In the genomic region with DNA sequence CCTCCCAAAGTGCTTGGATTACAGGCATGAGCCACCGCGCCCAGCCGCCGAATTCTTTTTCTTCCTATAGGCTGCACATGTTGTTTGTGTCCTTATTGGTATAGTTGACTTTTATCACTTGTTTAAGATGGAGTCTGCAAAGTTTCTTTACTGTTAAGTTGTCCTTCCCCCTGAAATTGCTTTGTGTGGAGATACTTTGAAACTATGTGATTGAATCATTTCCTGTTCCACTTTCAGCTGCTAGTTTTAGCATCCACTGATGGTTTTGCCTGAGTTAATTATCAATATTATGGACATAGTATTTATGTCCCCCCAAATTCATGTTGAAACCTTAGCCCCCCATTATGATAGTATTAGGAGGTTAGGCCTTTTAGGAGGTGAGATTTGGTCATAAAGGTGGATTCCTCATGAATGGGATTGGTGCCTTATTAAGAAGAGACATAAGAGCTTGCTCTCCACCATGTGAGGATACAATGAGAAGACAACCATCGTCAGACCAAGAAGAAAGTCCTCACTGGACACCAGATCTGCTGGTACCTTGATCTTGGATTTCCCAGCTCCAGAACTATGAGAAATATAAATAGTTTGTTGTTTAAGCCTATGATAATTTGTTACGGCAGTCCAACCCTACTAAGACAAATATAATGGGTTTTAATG, we compare ENCODE assay signal across 9 cellular contexts. TPM values are rescaled to one million over a fixed set of nuclear protein-coding genes. Genes with fewer than 3 reads are reported as not detected.
DNase-seq lines count a peak whose midpoint lies in the region; ATAC-seq and TF ChIP-seq lines count a peak whose summit lies in the region.
"Had no signal": no experiment of that assay in that cellular context is flagged by ENCODE, and none has a peak within 500 bp of the region (broad histone marks: within the 10 kb centered on the region; RNA-seq: fewer than 3 reads in every experiment).

No MANE protein-coding gene starts in this region.

- no peak overlapping the region for H3K4me3 Mint-ChIP-seq in chondrocyte (ENCODE audit: unreplicated experiment)
- H3K4me3 Mint-ChIP-seq in Caco-2 (ENCODE audit: unreplicated experiment), result no peak overlapping the region
- H3K4me3 Mint-ChIP-seq: neural crest cell had no signal

- H3K27me3 Mint-ChIP-seq in chondrocyte (ENCODE audit: low read depth) (no peaks in the 10 kb centered on the region), Caco-2 (ENCODE audit: insufficient read depth, unreplicated experiment) (no peaks in the 10 kb centered on the region)

- BruUV-seq in Caco-2 (replicated peaks; lab: Mats Ljungman, UMichigan), result no TSS peak

- intact Hi-C loops in Caco-2 (cut with micrococcal nuclease; ENCODE audit: unreplicated experiment), result no loop called here

- H3K27me3 ChIP-seq in Caco-2 (replicated peaks; ENCODE audit: control insufficient read depth, insufficient read depth, low read length), result no peaks in the 10 kb centered on the region

- CTCF ChIA-PET in Caco-2 (lab: Charles Lee), result interaction anchor here (1.0 kb wide), 1 partner anchor 11 kb away, joined by 3 read pairs; no protein-coding TSS in a partner anchor

- TF ChIP-seq CTCF in chondrocyte (IDR thresholded peaks at IDR 0.05) (no peak), Caco-2 (IDR thresholded peaks at IDR 0.05; ENCODE audit: insufficient read depth in 1 of 2, low read depth in 1 of 2, low read length in 1 of 2, severe bottlenecking in 1 of 2, unreplicated experiment in 1 of 2) (no peak)

- H3K27ac Mint-ChIP-seq in chondrocyte (ENCODE audit: unreplicated experiment) (no peak overlapping the region), Caco-2 (ENCODE audit: unreplicated experiment) (no peak overlapping the region)

- no peaks in the 10 kb centered on the region for H3K4me1 ChIP-seq in Caco-2

- H3K9me3 ChIP-seq in Caco-2, result no peaks in the 10 kb centered on the region

- POLR2A ChIA-PET in Caco-2 (lab: Charles Lee), result no interaction called here

- H3K4me1 Mint-ChIP-seq in chondrocyte (ENCODE audit: low read depth), result peaks cover 9% of the 10 kb centered on the region
- H3K4me1 Mint-ChIP-seq in Caco-2 (ENCODE audit: low read depth, unreplicated experiment), result no peaks in the 10 kb centered on the region
- H3K4me1 Mint-ChIP-seq: neural crest cell had no signal

- ATAC-seq in GM18907 (IDR thresholded peaks at IDR 0.05; ENCODE audit: unreplicated experiment) (peak; percentile 94), GM21825 (IDR thresholded peaks at IDR 0.05; ENCODE audit: unreplicated experiment) (peak; percentile 72), HG03460 (IDR thresholded peaks at IDR 0.05; ENCODE audit: unreplicated experiment) (peak; percentile 84)

- no peaks in the 10 kb centered on the region for H3K9me3 Mint-ChIP-seq in chondrocyte (ENCODE audit: low read depth)
- no peaks in the 10 kb centered on the region for H3K9me3 Mint-ChIP-seq in Caco-2 (ENCODE audit: unreplicated experiment)
- H3K9me3 Mint-ChIP-seq: neural crest cell had no signal

- no peaks in the 10 kb centered on the region; the same call in 1 of the 2 replicates for H3K36me3 ChIP-seq in Caco-2 (ENCODE audit: control insufficient read depth, insufficient read depth, low read length)

- DNase-seq in kidney tubule cell (ENCODE audit: low spot score), result peak; percentile 6
- DNase-seq in chondrocyte (ENCODE audit: low spot score), result no peak
- no peak for DNase-seq in Caco-2
- no peak for DNase-seq in hypothalamus (lab: John Stamatoyannopoulos, UW)
- DNase-seq: central memory CD4-positive, alpha-beta T cell had no signal

- no peak overlapping the region for H3K4me3 ChIP-seq in Caco-2 (ENCODE audit: low read depth, low read length)

- peaks cover 8% of the 10 kb centered on the region for H3K36me3 Mint-ChIP-seq in chondrocyte (ENCODE audit: low read depth)
- H3K36me3 Mint-ChIP-seq in Caco-2 (ENCODE audit: insufficient read depth, unreplicated experiment), result peaks cover 21% of the 10 kb centered on the region

RNA-seq across cellular contexts. Expression of gene PPHLN1, which starts 34.9 kb away (rescaled TPM):
- 49.7 to 69.4 TPM (median 51.9 TPM) in 3 replicates for total RNA-seq in chondrocyte
- total RNA-seq in Caco-2 (2022), result 83.7 and 87.6 TPM in 2 replicates

RNA-seq across cellular contexts. Expression of gene ZCRB1, which starts 35.0 kb away (rescaled TPM):
- total RNA-seq in chondrocyte, result 56.3 to 62.0 TPM (median 57.5 TPM) in 3 replicates
- 46.6 and 52.1 TPM in 2 replicates for total RNA-seq in Caco-2 (2022)
